In genomic region chr13:108494991-108495661, GRCh38 we compare ENCODE assay signal across 10 cellular contexts.
DNase-seq lines count a peak whose midpoint lies in the region; ATAC-seq and TF ChIP-seq lines count a peak whose summit lies in the region.
"Had no signal": no experiment of that assay in that cellular context is flagged by ENCODE, and none has a peak within 500 bp of the region (broad histone marks: within the 10 kb centered on the region; RNA-seq: fewer than 3 reads in every experiment).

No MANE protein-coding gene starts in this region.

- TF ChIP-seq CTCF in HL-60 (IDR thresholded peaks at IDR 0.05; ENCODE audit: insufficient read depth, low read length) = no peak
- TF ChIP-seq CTCF in choroid plexus epithelial cell (conservative IDR thresholded peaks at IDR 0.05; ENCODE audit: low read depth, low read length) = no peak

- CTCF ChIA-PET in naive thymus-derived CD4-positive, alpha-beta T cell (lab: Charles Lee) = no interaction called here

- no peak overlapping the region for H3K27ac Mint-ChIP-seq in naive thymus-derived CD4-positive, alpha-beta T cell

- TF ChIP-seq POLR2A in erythroblast (IDR thresholded peaks at IDR 0.05; ENCODE audit: low read length) = no peak

- H3K36me3 Mint-ChIP-seq in naive thymus-derived CD4-positive, alpha-beta T cell = no peaks in the 10 kb centered on the region

- no peak for ATAC-seq in naive thymus-derived CD4-positive, alpha-beta T cell
- no peak for ATAC-seq in GM18868 (IDR thresholded peaks at IDR 0.05; ENCODE audit: unreplicated experiment)
- ATAC-seq in HG03097 (IDR thresholded peaks at IDR 0.05; ENCODE audit: low FRiP score, unreplicated experiment) = no peak

- H3K9me3 ChIP-seq in naive thymus-derived CD4-positive, alpha-beta T cell (ENCODE audit: control insufficient read depth in 2 of 3, low read length in 3 of 3) = no peaks in the 10 kb centered on the region

- peak overlapping the region; percentile 38 for H2AFZ ChIP-seq in ACC112 (ENCODE audit: low read length, unreplicated experiment)

- no peaks in the 10 kb centered on the region for H3K79me2 ChIP-seq in ACC112 (ENCODE audit: control insufficient read depth, insufficient read depth, low read length, unreplicated experiment)

- H3K4me1 Mint-ChIP-seq in naive thymus-derived CD4-positive, alpha-beta T cell = peaks cover 3 to 21% (median 16%) of the 10 kb centered on the region in 7 donors

- DNase-seq in HL-60 (ENCODE audit: low read depth in 1 of 2, low spot score in 1 of 2) (no peak), choroid plexus epithelial cell (ENCODE audit: low read depth) (peak; percentile 26), erythroblast (lab: John Stamatoyannopoulos, UW) (no peak), 8988T (no peak)
- DNase-seq in naive thymus-derived CD4-positive, alpha-beta T cell = no peak
- DNase-seq: activated naive CD4-positive, alpha-beta T cell; NCI-H774 had no signal

- H3K27ac ChIP-seq in ACC112 (ENCODE audit: low read depth, low read length) = no peak overlapping the region
- no peak overlapping the region for H3K27ac ChIP-seq in HL-60 (replicated peaks)
- no peak overlapping the region for H3K27ac ChIP-seq in naive thymus-derived CD4-positive, alpha-beta T cell (ENCODE audit: low read depth, low read length)

- peak overlapping the region; percentile 67 for H3K4me3 ChIP-seq in ACC112 (ENCODE audit: low read depth, low read length)
- peak overlapping the region; percentile 29 for H3K4me3 ChIP-seq in HL-60 (replicated peaks; ENCODE audit: insufficient read depth, low read length)
- H3K4me3 ChIP-seq in choroid plexus epithelial cell (ENCODE audit: low read depth, low read length) = peak overlapping the region; percentile 42
- no peak overlapping the region for H3K4me3 ChIP-seq in naive thymus-derived CD4-positive, alpha-beta T cell (ENCODE audit: low read length)

- H3K36me3 ChIP-seq in ACC112 (ENCODE audit: insufficient read depth, low read length) = no peaks in the 10 kb centered on the region
- H3K36me3 ChIP-seq in naive thymus-derived CD4-positive, alpha-beta T cell (ENCODE audit: control insufficient read depth in 2 of 3, insufficient read depth in 3 of 3, low read length in 3 of 3) = no peaks in the 10 kb centered on the region

- POLR2A ChIA-PET in naive thymus-derived CD4-positive, alpha-beta T cell (lab: Charles Lee) = no interaction called here

- intact Hi-C loops in naive thymus-derived CD4-positive, alpha-beta T cell (cut with micrococcal nuclease) = loop anchor here in 1 of 2 donors (5.0 kb wide), 1 partner anchor 88 kb away; no protein-coding TSS in a partner anchor

- H3K27me3 ChIP-seq in ACC112 (ENCODE audit: insufficient read depth, low read length) (peaks cover 56% of the 10 kb centered on the region), HL-60 (ENCODE audit: insufficient read depth, poor library complexity, severe bottlenecking) (peaks cover 31% of the 10 kb centered on the region)
- H3K27me3 ChIP-seq in naive thymus-derived CD4-positive, alpha-beta T cell (ENCODE audit: control insufficient read depth in 2 of 2, insufficient read depth in 2 of 2, low read length in 2 of 2) = no peaks in the 10 kb centered on the region

- peak overlapping the region; percentile 20 to 85 (median 75) for H3K4me3 Mint-ChIP-seq in naive thymus-derived CD4-positive, alpha-beta T cell

- peaks cover 31 to 64% (median 41%) of the 10 kb centered on the region in 5 donors for H3K27me3 Mint-ChIP-seq in naive thymus-derived CD4-positive, alpha-beta T cell

- H3K9me3 Mint-ChIP-seq in naive thymus-derived CD4-positive, alpha-beta T cell = peaks cover 0 to 14% (median 7%) of the 10 kb centered on the region in 11 donors

- no peaks in the 10 kb centered on the region for H3K4me1 ChIP-seq in ACC112 (ENCODE audit: control insufficient read depth, insufficient read depth, low read length, unreplicated experiment)
- H3K4me1 ChIP-seq in naive thymus-derived CD4-positive, alpha-beta T cell (ENCODE audit: control insufficient read depth in 2 of 2, insufficient read depth in 2 of 2, low read length in 2 of 2) = no peaks in the 10 kb centered on the region
